24 cellular contexts compared by ENCODE assay signal in genomic region chr6:31876357-31876756, GRCh38. TPM values are rescaled to one million over a fixed set of nuclear protein-coding genes. Genes with fewer than 3 reads are reported as not detected.
"Had no signal": no experiment of that assay in that cellular context is flagged by ENCODE, and none has a peak within 500 bp of the region (broad histone marks: within the 10 kb centered on the region; RNA-seq: fewer than 3 reads in every experiment).

No MANE protein-coding gene starts in this region.

- H3K4me3 Mint-ChIP-seq: activated B cell treated with CpG ODN at 0.5 μM for 24 hours; activated naive CD8-positive, alpha-beta T cell; activated T-cell treated with anti-CD3 and anti-CD28 coated beads, Interleukin-2, amount 50 U/mL, for 72 hours; natural killer cell treated with Interleukin-12 subunit alpha and Interleukin-12 subunit beta and Interleukin-15 and Interleukin-18, amount 100 ng/mL, for 72 hours; T-helper 17 cell had no signal

- H3K9me3 Mint-ChIP-seq: activated B cell treated with CpG ODN at 0.5 μM for 24 hours; activated T-cell treated with anti-CD3 and anti-CD28 coated beads, Interleukin-2, amount 50 U/mL, for 72 hours; natural killer cell treated with Interleukin-12 subunit alpha and Interleukin-12 subunit beta and Interleukin-15 and Interleukin-18, amount 100 ng/mL, for 72 hours had no signal

- FAIRE-seq: colon, endometrium, frontal cortex, islet of Langerhans had no signal

- DNase-seq: activated B cell treated with CpG ODN at 0.5 μM for 24 hours; activated effector memory CD4-positive, alpha-beta T cell treated with Interleukin-2 at 50 U/mL for 16 hours; activated naive CD4-positive, alpha-beta T cell treated with Interleukin-2 at 50 U/mL for 16 hours; activated T-cell treated with anti-CD3 and anti-CD28 coated beads for 4 hours; activated T-cell treated with anti-CD3 and anti-CD28 coated beads, Interleukin-2, amount 50 U/mL, for 72 hours; anterior cingulate cortex; effector CD8-positive, alpha-beta T cell; esophagus squamous epithelium; left lung; lower lobe of right lung; mesenchymal stem cell; stimulated activated CD4-positive, alpha-beta T cell treated with anti-CD3 and anti-CD28 coated beads, Interleukin-4, amount 100 ng/mL, for 1 hour; T-helper 17 cell; T1000; tibial artery had no signal

- H3K27me3 ChIP-seq: esophagus squamous epithelium, left lung, suprapubic skin, tibial artery had no signal

- H3K9me3 ChIP-seq: esophagus squamous epithelium, left lung, lower lobe of right lung, suprapubic skin, tibial artery had no signal

- H3K4me3 ChIP-seq: esophagus squamous epithelium, left lung, lower lobe of right lung, suprapubic skin, tibial artery had no signal

- H3K27ac ChIP-seq: epithelial cell of prostate, esophagus squamous epithelium, left lung, lower lobe of right lung, suprapubic skin, tibial artery had no signal

- H3K27me3 Mint-ChIP-seq: activated B cell treated with CpG ODN at 0.5 μM for 24 hours; activated naive CD8-positive, alpha-beta T cell; T-helper 17 cell had no signal

- H3K27ac Mint-ChIP-seq: activated B cell treated with CpG ODN at 0.5 μM for 24 hours; activated naive CD8-positive, alpha-beta T cell; activated T-cell treated with anti-CD3 and anti-CD28 coated beads, Interleukin-2, amount 50 U/mL, for 72 hours; natural killer cell treated with Interleukin-12 subunit alpha and Interleukin-12 subunit beta and Interleukin-15 and Interleukin-18, amount 100 ng/mL, for 72 hours had no signal

- ATAC-seq: activated T-cell treated with anti-CD3 and anti-CD28 coated beads, Interleukin-2, amount 50 U/mL, for 72 hours; left lung; lower lobe of right lung; T-helper 17 cell had no signal

- H3K4me1 Mint-ChIP-seq: activated B cell treated with CpG ODN at 0.5 μM for 24 hours had no signal

- H3K4me1 ChIP-seq: left lung, suprapubic skin, tibial artery had no signal

RNA-seq across cellular contexts. Expression of gene SLC44A4, which starts 2.4 kb away (rescaled TPM):
- total RNA-seq: activated B cell treated with CpG ODN at 0.5 μM for 24 hours; frontal cortex; natural killer cell treated with Interleukin-12 subunit alpha and Interleukin-12 subunit beta and Interleukin-15 and Interleukin-18, amount 100 ng/mL, for 72 hours; right cardiac atrium had no signal
